ENCODE assay signal across 8 cellular contexts in the genomic region with DNA sequence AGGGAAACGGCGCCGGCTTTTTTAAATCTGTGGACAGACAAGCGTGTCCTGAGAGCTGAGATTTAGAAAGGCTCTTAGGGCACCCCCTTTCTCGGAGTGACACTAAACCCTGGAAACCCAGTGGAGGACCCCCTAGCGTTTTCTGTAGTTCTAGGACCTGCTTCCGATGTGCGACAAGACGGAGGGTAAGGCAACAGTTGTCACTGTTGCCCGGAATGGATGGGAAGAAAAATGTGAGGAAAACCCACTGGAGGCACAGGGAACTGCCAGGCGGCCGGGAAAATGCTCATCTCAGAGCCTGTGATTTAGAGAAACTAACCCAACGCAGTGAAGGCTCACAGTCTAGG. TPM values are rescaled to one million over a fixed set of nuclear protein-coding genes. Genes with fewer than 3 reads are reported as not detected.
DNase-seq lines count a peak whose midpoint lies in the region; ATAC-seq and TF ChIP-seq lines count a peak whose summit lies in the region.

No MANE protein-coding gene starts in this region.

- TF ChIP-seq CTCF in WERI-Rb-1 (IDR thresholded peaks at IDR 0.05; ENCODE audit: low read depth, low read length) (peak; percentile 11; the same call in 1 of the 2 replicates), right atrium auricular region (IDR thresholded peaks at IDR 0.05) (peak in 1 of 2 donors; percentile 28)

- H3K4me3 ChIP-seq in GM08714 (ENCODE audit: low read length) = peak overlapping the region; percentile 74
- peak overlapping the region; percentile 84 for H3K4me3 ChIP-seq in WERI-Rb-1 (ENCODE audit: low read depth, low read length)
- H3K4me3 ChIP-seq in right atrium auricular region = peak overlapping the region; percentile 65 to 69
- peak overlapping the region; percentile 72 to 75 (median 73) for H3K4me3 ChIP-seq in skeletal muscle tissue (ENCODE audit: low read length in 3 of 3)

- H3K27ac ChIP-seq in WERI-Rb-1 = peak overlapping the region; percentile 90
- H3K27ac ChIP-seq in right atrium auricular region = peak overlapping the region; percentile 89 to 90
- H3K27ac ChIP-seq in skeletal muscle tissue (ENCODE audit: low read depth, low read length) = peak overlapping the region; percentile 82

- H3K4me1 ChIP-seq in right atrium auricular region (peaks cover 0 to 42% of the 10 kb centered on the region in 2 donors), skeletal muscle tissue (ENCODE audit: control insufficient read depth in 3 of 3, insufficient read depth in 3 of 3, low read length in 3 of 3) (peaks cover 26 to 31% (median 26%) of the 10 kb centered on the region in 3 donors)

- ATAC-seq in HG03378 (IDR thresholded peaks at IDR 0.05; ENCODE audit: unreplicated experiment) = no peak
- ATAC-seq in HG02884 (IDR thresholded peaks at IDR 0.05; ENCODE audit: unreplicated experiment) = no peak

- H3K9ac ChIP-seq in skeletal muscle tissue (ENCODE audit: low read depth in 1 of 3, low read length in 3 of 3) = peak overlapping the region; percentile 80 to 88 (median 82)

- H3K9me3 ChIP-seq in WERI-Rb-1 (ENCODE audit: severe bottlenecking) = no peaks in the 10 kb centered on the region
- no peaks in the 10 kb centered on the region for H3K9me3 ChIP-seq in right atrium auricular region
- H3K9me3 ChIP-seq in skeletal muscle tissue (ENCODE audit: control insufficient read depth in 3 of 3, low read length in 3 of 3) = no peaks in the 10 kb centered on the region

- peak; percentile 72 to 73 for DNase-seq in Kasumi-1 (lab: John Stamatoyannopoulos, UW)
- DNase-seq in WERI-Rb-1 = peak; percentile 70
- no peak for DNase-seq in right atrium auricular region (ENCODE audit: low spot score)
- no peak for DNase-seq in HPDE6-E6E7 (ENCODE audit: extremely low spot score)

- H3K36me3 ChIP-seq in WERI-Rb-1 = peaks cover 80% of the 10 kb centered on the region
- H3K36me3 ChIP-seq in right atrium auricular region = peaks cover 50% of the 10 kb centered on the region
- H3K36me3 ChIP-seq in skeletal muscle tissue (ENCODE audit: control insufficient read depth in 3 of 3, insufficient read depth in 3 of 3, low read length in 3 of 3) = peaks cover 26 to 58% (median 47%) of the 10 kb centered on the region in 3 donors

- H3K27me3 ChIP-seq in WERI-Rb-1 (ENCODE audit: insufficient read depth, low read depth, severe bottlenecking) = no peaks in the 10 kb centered on the region
- no peaks in the 10 kb centered on the region for H3K27me3 ChIP-seq in right atrium auricular region
- no peaks in the 10 kb centered on the region for H3K27me3 ChIP-seq in skeletal muscle tissue (ENCODE audit: control insufficient read depth in 3 of 3, insufficient read depth in 3 of 3, low read length in 3 of 3)

RNA-seq across cellular contexts. Expression of gene ATP5F1E, which starts 0.6 kb away (rescaled TPM):
- total RNA-seq in right atrium auricular region (10 to 100 TPM; 41.3 to 42.0 TPM), skeletal muscle tissue (28.2 TPM)

RNA-seq across cellular contexts. Expression of gene PRELID3B, which starts 9.9 kb away (rescaled TPM):
- total RNA-seq in right atrium auricular region (10 to 100 TPM; 34.6 to 35.2 TPM), skeletal muscle tissue (38.6 TPM)

RNA-seq across cellular contexts. Expression of gene TUBB1, which starts 13.5 kb away (rescaled TPM):
- total RNA-seq in right atrium auricular region (under 1 TPM; 0.19 to 0.35 TPM), skeletal muscle tissue (1.0 TPM)

RNA-seq across cellular contexts. Expression of gene CTSZ, which starts 25.6 kb away (rescaled TPM):
- total RNA-seq in right atrium auricular region = 100 to 1,000 TPM; 117 to 152 TPM
- total RNA-seq in skeletal muscle tissue = 59.5 TPM

RNA-seq across cellular contexts. Expression of gene NELFCD, which starts 51.6 kb away (rescaled TPM):
- total RNA-seq in right atrium auricular region (10 to 100 TPM; 24.5 to 27.5 TPM), skeletal muscle tissue (41.2 TPM)

Comparison
In these comparisons a context has a peak if more than half of its experiments do, and no peak if none do; other contexts are left out.
1. DNase-seq: peak in Kasumi-1 (2 of 2) and WERI-Rb-1 (single experiment); none in right atrium auricular region (single experiment) and HPDE6-E6E7 (single experiment).
2. Peak in every context shown above with its lines, with median percentiles within 50 percentile points of each other: H3K4me3 ChIP-seq and H3K27ac ChIP-seq.